17 cellular contexts compared by ENCODE assay signal in genomic region chr7:140417456-140418155, GRCh38. TPM values are rescaled to one million over a fixed set of nuclear protein-coding genes. Genes with fewer than 3 reads are reported as not detected.
DNase-seq lines count a peak whose midpoint lies in the region; ATAC-seq and TF ChIP-seq lines count a peak whose summit lies in the region.
"Had no signal": no experiment of that assay in that cellular context is flagged by ENCODE, and none has a peak within 500 bp of the region (broad histone marks: within the 10 kb centered on the region; RNA-seq: fewer than 3 reads in every experiment).

No MANE protein-coding gene starts in this region.

- TF ChIP-seq CTCF in Loucy (conservative IDR thresholded peaks at IDR 0.05; ENCODE audit: low read length) (no peak), MM.1S (IDR thresholded peaks at IDR 0.05; ENCODE audit: low read length) (no peak)

- H3K9me3 Mint-ChIP-seq in activated T-cell treated with anti-CD3 and anti-CD28 coated beads, Interleukin-2, amount 50 U/mL, for 72 hours = no peaks in the 10 kb centered on the region
- peaks cover 0 to 2% (median 0%) of the 10 kb centered on the region in 8 donors for H3K9me3 Mint-ChIP-seq in CD4-positive, alpha-beta memory T cell
- H3K9me3 Mint-ChIP-seq: natural killer cell had no signal

- H3K27me3 ChIP-seq in Loucy (ENCODE audit: insufficient read depth, low read length, poor library complexity, severe bottlenecking) (no peaks in the 10 kb centered on the region), MM.1S (replicated peaks; ENCODE audit: insufficient read depth, low read length) (peaks cover 7% of the 10 kb centered on the region; the same call in 1 of the 2 replicates)
- no peaks in the 10 kb centered on the region for H3K27me3 ChIP-seq in CD4-positive, alpha-beta memory T cell (ENCODE audit: insufficient read depth, low read length)
- H3K27me3 ChIP-seq: BE2C, cardiac muscle cell had no signal

- peaks cover 14% of the 10 kb centered on the region for H3K4me1 Mint-ChIP-seq in activated T-cell treated with anti-CD3 and anti-CD28 coated beads, Interleukin-2, amount 50 U/mL, for 72 hours (ENCODE audit: low read depth)
- no peaks in the 10 kb centered on the region for H3K4me1 Mint-ChIP-seq in CD4-positive, alpha-beta memory T cell

- no peaks in the 10 kb centered on the region for H3K27me3 Mint-ChIP-seq in activated T-cell treated with anti-CD3 and anti-CD28 coated beads, Interleukin-2, amount 50 U/mL, for 72 hours (ENCODE audit: low read depth)
- no peaks in the 10 kb centered on the region for H3K27me3 Mint-ChIP-seq in CD4-positive, alpha-beta memory T cell

- H3K9me2 ChIP-seq in Loucy (replicated peaks; ENCODE audit: low read depth, low read length) = no peaks in the 10 kb centered on the region
- no peaks in the 10 kb centered on the region for H3K9me2 ChIP-seq in MM.1S (replicated peaks; ENCODE audit: insufficient read depth, low read length)

- H3K4me2 ChIP-seq in Loucy (ENCODE audit: low read depth, low read length, poor library complexity, severe bottlenecking) (peak overlapping the region; percentile 48), MM.1S (ENCODE audit: low read depth, low read length) (no peak overlapping the region)

- peak overlapping the region; percentile 21 for H3K27ac Mint-ChIP-seq in activated T-cell treated with anti-CD3 and anti-CD28 coated beads, Interleukin-2, amount 50 U/mL, for 72 hours
- peak overlapping the region in 1 of 7 donors; percentile 10 for H3K27ac Mint-ChIP-seq in CD4-positive, alpha-beta memory T cell
- H3K27ac Mint-ChIP-seq: endodermal cell, natural killer cell had no signal

- no peaks in the 10 kb centered on the region for H3F3A ChIP-seq in Loucy (ENCODE audit: low read depth)
- no peaks in the 10 kb centered on the region for H3F3A ChIP-seq in MM.1S (ENCODE audit: insufficient read depth, low read length)

- DNase-seq in activated T-cell treated with anti-CD3 and anti-CD28 coated beads, Interleukin-2, amount 50 U/mL, for 72 hours = peak in 1 of 2 donors; percentile 10
- DNase-seq in activated T-cell treated with anti-CD3 and anti-CD28 coated beads for 4 hours (no peak), SHP77 (lab: John Stamatoyannopoulos, UW) (peak; percentile 28 to 49), posterior vena cava (ENCODE audit: low spot score) (peak; percentile 51), amniotic stem cell (lab: John Stamatoyannopoulos, UW) (no peak), MM.1S (no peak)
- DNase-seq in CD4-positive, alpha-beta memory T cell = no peak
- DNase-seq: activated CD4-positive, alpha-beta T cell treated with anti-CD3 and anti-CD28 coated beads, Interleukin-2, amount 50 U/mL, for 4 hours; activated naive CD4-positive, alpha-beta T cell treated with Interleukin-2 at 50 U/mL for 16 hours; BE2C; endodermal cell; left ventricle myocardium superior; natural killer cell had no signal

- H3K4me3 ChIP-seq in Loucy (ENCODE audit: low read length, poor library complexity, severe bottlenecking) = no peak overlapping the region
- H3K4me3 ChIP-seq in MM.1S (ENCODE audit: low read length) = no peak overlapping the region
- no peak overlapping the region for H3K4me3 ChIP-seq in CD4-positive, alpha-beta memory T cell (ENCODE audit: low read length in 2 of 2)
- H3K4me3 ChIP-seq: cardiac muscle cell had no signal

- H3K36me3 Mint-ChIP-seq in activated T-cell treated with anti-CD3 and anti-CD28 coated beads, Interleukin-2, amount 50 U/mL, for 72 hours (ENCODE audit: insufficient read depth in 2 of 2) = peaks cover 6 to 7% of the 10 kb centered on the region in 2 donors
- peaks cover 18 to 28% of the 10 kb centered on the region in 2 donors for H3K36me3 Mint-ChIP-seq in CD4-positive, alpha-beta memory T cell
- H3K36me3 Mint-ChIP-seq: natural killer cell had no signal

- peaks cover 27% of the 10 kb centered on the region for H3K4me1 ChIP-seq in Loucy (ENCODE audit: insufficient read depth, low read length, poor library complexity, severe bottlenecking)
- no peaks in the 10 kb centered on the region for H3K4me1 ChIP-seq in MM.1S (ENCODE audit: low read length)
- H3K4me1 ChIP-seq in CD4-positive, alpha-beta memory T cell (ENCODE audit: insufficient read depth, low read length) = no peaks in the 10 kb centered on the region
- H3K4me1 ChIP-seq: BE2C had no signal

- H4K20me1 ChIP-seq in Loucy (ENCODE audit: insufficient read depth, low read length, poor library complexity, severe bottlenecking) = no peaks in the 10 kb centered on the region
- no peaks in the 10 kb centered on the region for H4K20me1 ChIP-seq in MM.1S (ENCODE audit: insufficient read depth, low read length)

- H3K36me3 ChIP-seq in Loucy (ENCODE audit: insufficient read depth, low read length) (no peaks in the 10 kb centered on the region), MM.1S (replicated peaks; ENCODE audit: insufficient read depth, low read length) (no peaks in the 10 kb centered on the region)
- no peaks in the 10 kb centered on the region for H3K36me3 ChIP-seq in CD4-positive, alpha-beta memory T cell (ENCODE audit: insufficient read depth, low read length)
- H3K36me3 ChIP-seq: BE2C, cardiac muscle cell had no signal

- no peak overlapping the region for H3K27ac ChIP-seq in MM.1S (ENCODE audit: low read length)
- H3K27ac ChIP-seq in CD4-positive, alpha-beta memory T cell (ENCODE audit: low read depth, low read length) = no peak overlapping the region
- H3K27ac ChIP-seq: cardiac muscle cell had no signal

- H2AFZ ChIP-seq in Loucy (ENCODE audit: low read length) (peak overlapping the region; percentile 97), MM.1S (ENCODE audit: low read length) (no peak overlapping the region)

- CTCF ChIA-PET in CD4-positive, alpha-beta memory T cell (lab: Charles Lee; ENCODE audit: partially characterized antibody) = interaction anchor here (1.6 kb wide), 1 partner anchor 23 kb away, joined by 5 read pairs; no protein-coding TSS in a partner anchor

- peak overlapping the region; percentile 57 for H3K9ac ChIP-seq in Loucy (ENCODE audit: low read depth, low read length, poor library complexity, severe bottlenecking)
- no peak overlapping the region for H3K9ac ChIP-seq in MM.1S (ENCODE audit: low read length)

- H3K79me2 ChIP-seq in Loucy (ENCODE audit: insufficient read depth, low read length) (no peaks in the 10 kb centered on the region), MM.1S (ENCODE audit: low read length) (no peaks in the 10 kb centered on the region)

- no peak overlapping the region for H3K4me3 Mint-ChIP-seq in activated T-cell treated with anti-CD3 and anti-CD28 coated beads, Interleukin-2, amount 50 U/mL, for 72 hours
- no peak overlapping the region for H3K4me3 Mint-ChIP-seq in CD4-positive, alpha-beta memory T cell
- H3K4me3 Mint-ChIP-seq: endodermal cell, natural killer cell had no signal

- no peaks in the 10 kb centered on the region for H3K9me3 ChIP-seq in Loucy (ENCODE audit: insufficient read depth, low read depth, low read length)
- H3K9me3 ChIP-seq in MM.1S (replicated peaks; ENCODE audit: insufficient read depth, low read length) = no peaks in the 10 kb centered on the region
- H3K9me3 ChIP-seq in CD4-positive, alpha-beta memory T cell (ENCODE audit: control insufficient read depth in 1 of 2, low read length in 2 of 2) = no peaks in the 10 kb centered on the region
- H3K9me3 ChIP-seq: BE2C had no signal

- POLR2A ChIA-PET in CD4-positive, alpha-beta memory T cell (lab: Charles Lee; ENCODE audit: partially characterized antibody) = interaction anchor here (0.9 kb wide), 1 partner anchor 14 kb away, joined by 3 read pairs; the partner anchor contains the start of gene RAB19

- intact Hi-C loops in posterior vena cava (cut with DNase I) = no loop called here
- intact Hi-C loops in CD4-positive, alpha-beta memory T cell (cut with micrococcal nuclease) = no loop called here

- peak; percentile 34 to 63 for ATAC-seq in activated T-cell treated with anti-CD3 and anti-CD28 coated beads, Interleukin-2, amount 50 U/mL, for 72 hours (replicated peaks in 1 of 2)
- ATAC-seq: left ventricle myocardium superior had no signal

RNA-seq across cellular contexts. Expression of gene RAB19, which starts 13.7 kb away (rescaled TPM):
- 10 to 100 TPM; 13.7 to 17.5 TPM for total RNA-seq in activated T-cell treated with anti-CD3 and anti-CD28 coated beads, Interleukin-2, amount 50 U/mL, for 72 hours
- total RNA-seq in posterior vena cava = not detected
- 1 to 10 TPM; 2.5 to 3.2 TPM for total RNA-seq in CD4-positive, alpha-beta memory T cell
- polyA plus RNA-seq in CD4-positive, alpha-beta memory T cell = 1 to 10 TPM; 1.6 to 2.1 TPM
- total RNA-seq: G401, left ventricle myocardium superior, temporal lobe had no signal

RNA-seq across cellular contexts. Expression of gene SLC37A3, which starts 19.3 kb away (rescaled TPM):
- 10 to 100 TPM; 54.0 to 77.7 TPM for total RNA-seq in activated T-cell treated with anti-CD3 and anti-CD28 coated beads, Interleukin-2, amount 50 U/mL, for 72 hours
- total RNA-seq in posterior vena cava = 10 to 100 TPM; 50.7 to 59.0 TPM
- 10 to 100 TPM; 32.5 to 42.5 TPM for total RNA-seq in CD4-positive, alpha-beta memory T cell
- polyA plus RNA-seq in CD4-positive, alpha-beta memory T cell = 10 to 100 TPM; 15.0 to 24.0 TPM

Comparison
In these comparisons a context has a peak if more than half of its experiments do, and no peak if none do; other contexts are left out.
1. DNase-seq: peak in SHP77 (2 of 2) and posterior vena cava (single experiment); none in activated T-cell treated with anti-CD3 and anti-CD28 coated beads for 4 hours (single experiment), amniotic stem cell (single experiment), MM.1S (single experiment) and CD4-positive, alpha-beta memory T cell (0 of 5).